Comparison of ENCODE assay signal across 17 cellular contexts in genomic region chr1:204996981-204997380, GRCh38. TPM values are rescaled to one million over a fixed set of nuclear protein-coding genes. Genes with fewer than 3 reads are reported as not detected.
"Had no signal": no experiment of that assay in that cellular context is flagged by ENCODE, and none has a peak within 500 bp of the region (broad histone marks: within the 10 kb centered on the region; RNA-seq: fewer than 3 reads in every experiment).

No MANE protein-coding gene starts in this region.

- H3K27me3 ChIP-seq: colonic mucosa had no signal

- H3K27ac Mint-ChIP-seq: activated CD4-positive, alpha-beta memory T cell treated with anti-CD3 and anti-CD28 coated beads for 36 hours; activated naive CD8-positive, alpha-beta T cell treated with anti-CD3 and anti-CD28 coated beads, Interleukin-2, amount 50 U/mL, for 24 hours; activated T-cell treated with anti-CD3 and anti-CD28 coated beads, Interleukin-2, amount 50 U/mL, for 72 hours; type B pancreatic cell had no signal

- H3K4me3 ChIP-seq: cardiac muscle cell, colonic mucosa, skin epidermis had no signal

- H3K27me3 Mint-ChIP-seq: activated CD4-positive, alpha-beta memory T cell treated with anti-CD3 and anti-CD28 coated beads for 36 hours; activated naive CD8-positive, alpha-beta T cell treated with anti-CD3 and anti-CD28 coated beads, Interleukin-2, amount 50 U/mL, for 24 hours had no signal

- DNase-seq: activated CD4-positive, alpha-beta memory T cell treated with anti-CD3 and anti-CD28 coated beads for 36 hours; activated CD4-positive, alpha-beta T cell treated with anti-CD3 and anti-CD28 coated beads for 1 hour; activated naive CD4-positive, alpha-beta T cell; activated naive CD8-positive, alpha-beta T cell treated with anti-CD3 and anti-CD28 coated beads, Interleukin-2, amount 50 U/mL, for 24 hours; activated T-cell treated with anti-CD3 and anti-CD28 coated beads, Interleukin-2, amount 50 U/mL, for 72 hours; colonic mucosa; effector CD4-positive, alpha-beta T cell; left ventricle myocardium superior; mesendoderm; retina; T-helper 9 cell had no signal

- H3K27ac ChIP-seq: cardiac muscle cell, colonic mucosa had no signal

- H3K4me1 ChIP-seq: colonic mucosa had no signal

- H3K9me3 ChIP-seq: colonic mucosa had no signal

- H3K9me3 Mint-ChIP-seq: activated CD4-positive, alpha-beta memory T cell treated with anti-CD3 and anti-CD28 coated beads for 36 hours; activated naive CD8-positive, alpha-beta T cell treated with anti-CD3 and anti-CD28 coated beads, Interleukin-2, amount 50 U/mL, for 24 hours; activated T-cell treated with anti-CD3 and anti-CD28 coated beads, Interleukin-2, amount 50 U/mL, for 72 hours; neural crest cell; type B pancreatic cell had no signal

- H3K4me3 Mint-ChIP-seq: activated CD4-positive, alpha-beta memory T cell treated with anti-CD3 and anti-CD28 coated beads for 36 hours; activated naive CD8-positive, alpha-beta T cell treated with anti-CD3 and anti-CD28 coated beads, Interleukin-2, amount 50 U/mL, for 24 hours; activated T-cell treated with anti-CD3 and anti-CD28 coated beads, Interleukin-2, amount 50 U/mL, for 72 hours; neural crest cell; type B pancreatic cell had no signal

- H3K36me3 ChIP-seq: cardiac muscle cell, colonic mucosa had no signal

- H3K36me3 Mint-ChIP-seq: activated CD4-positive, alpha-beta memory T cell treated with anti-CD3 and anti-CD28 coated beads for 36 hours; type B pancreatic cell had no signal

RNA-seq across cellular contexts. Expression of gene CNTN2, which starts 46.0 kb away (rescaled TPM):
- total RNA-seq: activated CD4-positive, alpha-beta memory T cell treated with anti-CD3 and anti-CD28 coated beads for 36 hours; activated T-cell treated with anti-CD3 and anti-CD28 coated beads, Interleukin-2, amount 50 U/mL, for 72 hours; cardiac muscle cell; endothelial cell of umbilical vein; SK-MEL-5 had no signal
- polyA plus RNA-seq: cardiac muscle cell, endothelial cell of umbilical vein had no signal
